Comparison of ENCODE assay signal across 9 cellular contexts in genomic region chr2:121080013-121080772, GRCh38.
A peak's percentile ranks its signal among the peaks of the same experiment; 100 is the strongest.
DNase-seq lines count a peak whose midpoint lies in the region; ATAC-seq, FAIRE-seq and TF ChIP-seq lines count a peak whose summit lies in the region.
"Had no signal": no experiment of that assay in that cellular context is flagged by ENCODE, and none has a peak within 500 bp of the region (broad histone marks: within the 10 kb centered on the region; RNA-seq: fewer than 3 reads in every experiment).

No MANE protein-coding gene starts in this region.

- no peak overlapping the region for H3K27ac ChIP-seq in endothelial cell of umbilical vein (ENCODE audit: insufficient read depth, low read depth, low read length)
- H3K27ac ChIP-seq in naive thymus-derived CD4-positive, alpha-beta T cell (ENCODE audit: low read depth, low read length): no peak overlapping the region

- peak; percentile 86 for FAIRE-seq in endothelial cell of umbilical vein (lab: Jason Lieb, UNC)
- FAIRE-seq: endometrium had no signal

- CTCF ChIA-PET in activated CD4-positive, alpha-beta memory T cell treated with anti-CD3 and anti-CD28 coated beads, Interleukin-2, amount 10 ng/mL, durations not matched to agents 7 days and 5 days (lab: Charles Lee): interaction anchor here (0.6 to 2.3 kb wide), 15 partner anchors 8 to 656 kb away, joined by 3 to 14 read pairs (median 3); partner anchors contain the start of gene NIFK
- CTCF ChIA-PET in endothelial cell of umbilical vein (lab: Charles Lee): interaction anchor here (0.6 to 13.7 kb wide), 41 partner anchors 8 to 766 kb away, joined by 3 to 251 read pairs (median 5); partner anchors contain the start of gene GLI2
- CTCF ChIA-PET in naive thymus-derived CD4-positive, alpha-beta T cell (lab: Charles Lee): interaction anchor here (1.2 kb wide), 1 partner anchor 15 kb away, joined by 5 read pairs; no protein-coding TSS in a partner anchor

- H3K27me3 ChIP-seq in endothelial cell of umbilical vein (ENCODE audit: control insufficient read depth in 2 of 2, insufficient read depth in 2 of 2, low read length in 2 of 2): peaks cover 6 to 10% of the 10 kb centered on the region in 2 experiments
- no peaks in the 10 kb centered on the region for H3K27me3 ChIP-seq in naive thymus-derived CD4-positive, alpha-beta T cell (ENCODE audit: control insufficient read depth in 2 of 2, insufficient read depth in 2 of 2, low read length in 2 of 2)

- no peak overlapping the region for H3K4me2 ChIP-seq in endothelial cell of umbilical vein (ENCODE audit: insufficient read depth, low read length)

- no peaks in the 10 kb centered on the region for H3K36me3 Mint-ChIP-seq in activated CD4-positive, alpha-beta memory T cell treated with anti-CD3 and anti-CD28 coated beads, Interleukin-2, amount 10 ng/mL, durations not matched to agents 7 days and 5 days (ENCODE audit: low read depth)
- no peaks in the 10 kb centered on the region for H3K36me3 Mint-ChIP-seq in naive thymus-derived CD4-positive, alpha-beta T cell
- H3K36me3 Mint-ChIP-seq in type B pancreatic cell: no peaks in the 10 kb centered on the region

- H3K9me3 Mint-ChIP-seq in activated CD4-positive, alpha-beta memory T cell treated with anti-CD3 and anti-CD28 coated beads, Interleukin-2, amount 10 ng/mL, durations not matched to agents 7 days and 5 days: no peaks in the 10 kb centered on the region
- no peaks in the 10 kb centered on the region for H3K9me3 Mint-ChIP-seq in naive thymus-derived CD4-positive, alpha-beta T cell
- H3K9me3 Mint-ChIP-seq in type B pancreatic cell: no peaks in the 10 kb centered on the region

- POLR2A ChIA-PET in activated CD4-positive, alpha-beta memory T cell treated with anti-CD3 and anti-CD28 coated beads, Interleukin-2, amount 10 ng/mL, durations not matched to agents 7 days and 5 days (lab: Charles Lee): no interaction called here
- POLR2A ChIA-PET in endothelial cell of umbilical vein (lab: Charles Lee): no interaction called here
- POLR2A ChIA-PET in naive thymus-derived CD4-positive, alpha-beta T cell (lab: Charles Lee): no interaction called here

- no peaks in the 10 kb centered on the region for H3K4me1 Mint-ChIP-seq in activated CD4-positive, alpha-beta memory T cell treated with anti-CD3 and anti-CD28 coated beads, Interleukin-2, amount 10 ng/mL, durations not matched to agents 7 days and 5 days
- H3K4me1 Mint-ChIP-seq in naive thymus-derived CD4-positive, alpha-beta T cell: peaks cover 0 to 3% (median 0%) of the 10 kb centered on the region in 7 donors
- H3K4me1 Mint-ChIP-seq in type B pancreatic cell (ENCODE audit: unreplicated experiment): peaks cover 29% of the 10 kb centered on the region

- H3K4me3 Mint-ChIP-seq in activated CD4-positive, alpha-beta memory T cell treated with anti-CD3 and anti-CD28 coated beads, Interleukin-2, amount 10 ng/mL, durations not matched to agents 7 days and 5 days: no peak overlapping the region
- H3K4me3 Mint-ChIP-seq in naive thymus-derived CD4-positive, alpha-beta T cell: no peak overlapping the region
- H3K4me3 Mint-ChIP-seq in type B pancreatic cell: no peak overlapping the region

- no peak overlapping the region for H3K27ac Mint-ChIP-seq in activated CD4-positive, alpha-beta memory T cell treated with anti-CD3 and anti-CD28 coated beads, Interleukin-2, amount 10 ng/mL, durations not matched to agents 7 days and 5 days
- no peak overlapping the region for H3K27ac Mint-ChIP-seq in naive thymus-derived CD4-positive, alpha-beta T cell
- H3K27ac Mint-ChIP-seq in type B pancreatic cell: peak overlapping the region; percentile 1

- peak; percentile 92 for TF ChIP-seq CTCF in GM12872 (IDR thresholded peaks at IDR 0.05; ENCODE audit: insufficient read depth, low read depth, low read length)
- TF ChIP-seq CTCF in endothelial cell of umbilical vein (IDR thresholded peaks at IDR 0.05; ENCODE audit: extremely low read depth in 1 of 2, insufficient read depth in 1 of 2, low read depth in 1 of 2, low read length in 2 of 2): peak; percentile 77 to 82
- peak; percentile 95 for TF ChIP-seq CTCF in type B pancreatic cell (conservative IDR thresholded peaks at IDR 0.05)

- H3K9me1 ChIP-seq in endothelial cell of umbilical vein (replicated peaks; ENCODE audit: control insufficient read depth, extremely low read depth, insufficient read depth, low read length): no peaks in the 10 kb centered on the region

- TF ChIP-seq POLR2A in endothelial cell of umbilical vein (IDR thresholded peaks at IDR 0.05; ENCODE audit: low read depth, low read length): no peak

- in situ Hi-C loops in ACHN (cut with HindIII; ENCODE audit: low pct_ligation_motif_present, low pct_unique_long_range_greater_than_20kb, low sequenced_read_pairs): no loop called here

- H3K79me2 ChIP-seq in endothelial cell of umbilical vein (ENCODE audit: control insufficient read depth, insufficient read depth, low read length): no peaks in the 10 kb centered on the region

- dilution Hi-C loops in endothelial cell of umbilical vein (cut with MboI; ENCODE audit: extremely low pct_ligation_motif_present, low sequenced_read_pairs): no loop called here

- H3K9ac ChIP-seq in endothelial cell of umbilical vein (replicated peaks; ENCODE audit: extremely low read depth, insufficient read depth, low read length): no peak overlapping the region

- H3K27me3 Mint-ChIP-seq in activated CD4-positive, alpha-beta memory T cell treated with anti-CD3 and anti-CD28 coated beads, Interleukin-2, amount 10 ng/mL, durations not matched to agents 7 days and 5 days: peaks cover 19% of the 10 kb centered on the region
- peaks cover 17 to 50% (median 30%) of the 10 kb centered on the region in 5 donors for H3K27me3 Mint-ChIP-seq in naive thymus-derived CD4-positive, alpha-beta T cell
- H3K27me3 Mint-ChIP-seq in type B pancreatic cell: peaks cover 32% of the 10 kb centered on the region

- intact Hi-C loops in endothelial cell of umbilical vein (cut with micrococcal nuclease): loop anchor here (1.0 to 5.0 kb wide), 2 partner anchors 385 to 733 kb away; partner anchors contain the start of gene INHBB
- intact Hi-C loops in naive thymus-derived CD4-positive, alpha-beta T cell (cut with micrococcal nuclease): loop anchor here in 1 of 2 donors (10.0 kb wide), 1 partner anchor 1375 kb away; no protein-coding TSS in a partner anchor

- H4K20me1 ChIP-seq in endothelial cell of umbilical vein (replicated peaks; ENCODE audit: control insufficient read depth, extremely low read depth, insufficient read depth, low read length): no peaks in the 10 kb centered on the region

- H3K4me1 ChIP-seq in endothelial cell of umbilical vein (ENCODE audit: control insufficient read depth, extremely low read depth, insufficient read depth, low read length): no peaks in the 10 kb centered on the region
- no peaks in the 10 kb centered on the region for H3K4me1 ChIP-seq in naive thymus-derived CD4-positive, alpha-beta T cell (ENCODE audit: control insufficient read depth in 2 of 2, insufficient read depth in 2 of 2, low read length in 2 of 2)

- no peak overlapping the region for H3K4me3 ChIP-seq in endothelial cell of umbilical vein (replicated peaks in 1 of 3; ENCODE audit: insufficient read depth in 1 of 3, low read depth in 1 of 3, low read length in 3 of 3)
- H3K4me3 ChIP-seq in naive thymus-derived CD4-positive, alpha-beta T cell (ENCODE audit: low read length): no peak overlapping the region

- H3K9me3 ChIP-seq in endothelial cell of umbilical vein (replicated peaks; ENCODE audit: control insufficient read depth, insufficient read depth, low read length): no peaks in the 10 kb centered on the region
- H3K9me3 ChIP-seq in naive thymus-derived CD4-positive, alpha-beta T cell (ENCODE audit: control insufficient read depth in 2 of 3, low read length in 3 of 3): no peaks in the 10 kb centered on the region

- peak; percentile 70 for DNase-seq in ACHN
- DNase-seq in NCI-H2107 treated with DMSO at 0.1 percent for 48 hours (lab: John Stamatoyannopoulos, UW; ENCODE audit: unreplicated experiment): peak; percentile 17
- peak; percentile 47 for DNase-seq in activated CD4-positive, alpha-beta memory T cell treated with anti-CD3 and anti-CD28 coated beads, Interleukin-2, amount 10 ng/mL, durations not matched to agents 7 days and 5 days
- DNase-seq in endothelial cell of umbilical vein (ENCODE audit: low read depth, low spot score): peak; percentile 58
- DNase-seq in naive thymus-derived CD4-positive, alpha-beta T cell: peak in 5 of 9 donors; percentile 7 to 47 (median 23)
- DNase-seq in type B pancreatic cell (ENCODE audit: extremely low spot score, unreplicated experiment): peak; percentile 81

- H3K36me3 ChIP-seq in endothelial cell of umbilical vein (ENCODE audit: control insufficient read depth in 2 of 2, extremely low read depth in 1 of 2, insufficient read depth in 2 of 2, low read length in 2 of 2): no peaks in the 10 kb centered on the region
- no peaks in the 10 kb centered on the region for H3K36me3 ChIP-seq in naive thymus-derived CD4-positive, alpha-beta T cell (ENCODE audit: control insufficient read depth in 2 of 3, insufficient read depth in 3 of 3, low read length in 3 of 3)

- H2AFZ ChIP-seq in endothelial cell of umbilical vein (ENCODE audit: low read depth, low read length): no peak overlapping the region

- no TSS peak for BruUV-seq in endothelial cell of umbilical vein (replicated peaks; lab: Mats Ljungman, UMichigan)

- peak; percentile 31 for ATAC-seq in naive thymus-derived CD4-positive, alpha-beta T cell
- ATAC-seq in HG02981 (IDR thresholded peaks at IDR 0.05; ENCODE audit: unreplicated experiment): no peak

TF ChIP-seq in endothelial cell of umbilical vein, 7 proteins besides CTCF, POLR2A, EP300 and RAD21:
- no peak for TF ChIP-seq EZH2 (IDR thresholded peaks at IDR 0.05; ENCODE audit: borderline replicate concordance, low read depth, low read length, severe bottlenecking)
- TF ChIP-seq MAX (IDR thresholded peaks at IDR 0.05; ENCODE audit: insufficient read depth, insufficient read length): no peak
- no peak for TF ChIP-seq JUN (IDR thresholded peaks at IDR 0.05; ENCODE audit: borderline replicate concordance, insufficient read depth, insufficient read length, low read depth)
- TF ChIP-seq GATA2 (IDR thresholded peaks at IDR 0.05; ENCODE audit: insufficient read depth, insufficient read length, low read depth, low read length): no peak
- TF ChIP-seq MYC (IDR thresholded peaks at IDR 0.05; ENCODE audit: low read depth, low read length): no peak
- TF ChIP-seq FOS (IDR thresholded peaks at IDR 0.05; ENCODE audit: borderline replicate concordance, insufficient read depth, low read length): no peak
- TF ChIP-seq POLR2AphosphoS5 (IDR thresholded peaks at IDR 0.05; ENCODE audit: insufficient read depth, low read depth, low read length): no peak

Comparison
In these comparisons a context has a peak if more than half of its experiments do, and no peak if none do; other contexts are left out.
1. DNase-seq: peak in every context shown above with its lines; median percentile 81 in type B pancreatic cell; 70 in ACHN; 58 in endothelial cell of umbilical vein; 47 in activated CD4-positive, alpha-beta memory T cell treated with anti-CD3 and anti-CD28 coated beads, Interleukin-2, amount 10 ng/mL, durations not matched to agents 7 days and 5 days; 23 in naive thymus-derived CD4-positive, alpha-beta T cell; 17 in NCI-H2107 treated with DMSO at 0.1 percent for 48 hours.